Comparison of ENCODE assay signal across 9 cellular contexts in genomic region chr18:50836521-50836957, GRCh38. TPM values are rescaled to one million over a fixed set of nuclear protein-coding genes. Genes with fewer than 3 reads are reported as not detected.
DNase-seq lines count a peak whose midpoint lies in the region; ATAC-seq and TF ChIP-seq lines count a peak whose summit lies in the region.
"Had no signal": no experiment of that assay in that cellular context is flagged by ENCODE, and none has a peak within 500 bp of the region (broad histone marks: within the 10 kb centered on the region; RNA-seq: fewer than 3 reads in every experiment).

No MANE protein-coding gene starts in this region.

- no peak overlapping the region for H2BK5ac ChIP-seq in IMR-90 (ENCODE audit: low read depth, low read length, poor library complexity, severe bottlenecking)

- H2BK15ac ChIP-seq in IMR-90 (ENCODE audit: low read depth, low read length): no peak overlapping the region

- H3K9me3 ChIP-seq in IMR-90 (ENCODE audit: control insufficient read depth, insufficient read depth, low read length) (no peaks in the 10 kb centered on the region), RWPE2 (ENCODE audit: severe bottlenecking) (no peaks in the 10 kb centered on the region), esophagus squamous epithelium (no peaks in the 10 kb centered on the region)

- no peak overlapping the region for H4K91ac ChIP-seq in IMR-90 (ENCODE audit: insufficient read depth, low read depth, low read length)

- H3K4me1 ChIP-seq in IMR-90 (ENCODE audit: control insufficient read depth, insufficient read depth, low read length) (no peaks in the 10 kb centered on the region), RWPE2 (ENCODE audit: insufficient read depth, poor library complexity, severe bottlenecking) (peaks cover 18% of the 10 kb centered on the region), esophagus squamous epithelium (peaks cover 0 to 7% (median 7%) of the 10 kb centered on the region in 3 donors)

- no peaks in the 10 kb centered on the region for H4K20me1 ChIP-seq in IMR-90 (ENCODE audit: insufficient read depth, low read length)

- intact Hi-C loops in Calu3 (cut with micrococcal nuclease; ENCODE audit: unreplicated experiment) (loop anchor here (1.0 to 2.0 kb wide), 2 partner anchors 16 to 34 kb away; no protein-coding TSS in a partner anchor), IMR-90 (cut with micrococcal nuclease) (no loop called here), esophagus squamous epithelium (cut with DNase I) (no loop called here)

- H2AK5ac ChIP-seq in IMR-90 (ENCODE audit: low read depth, low read length): no peak overlapping the region

- no peak for TF ChIP-seq RAD21 in IMR-90 (IDR thresholded peaks at IDR 0.05; ENCODE audit: low read length)

- TF ChIP-seq CTCF in Calu3 (IDR thresholded peaks at IDR 0.05; ENCODE audit: unreplicated experiment) (no peak), IMR-90 (conservative IDR thresholded peaks at IDR 0.05; ENCODE audit: low read depth, low read length) (no peak), RWPE2 (IDR thresholded peaks at IDR 0.05; ENCODE audit: poor library complexity, severe bottlenecking) (no peak), esophagus squamous epithelium (IDR thresholded peaks at IDR 0.05) (no peak)

- no peak overlapping the region for H4K5ac ChIP-seq in IMR-90 (ENCODE audit: low read depth, low read length)

- BruUV-seq in Calu3 (replicated peaks; lab: Mats Ljungman, UMichigan) (no TSS peak), IMR-90 (replicated peaks; lab: Mats Ljungman, UMichigan) (no TSS peak)

- no peak overlapping the region for H3K4me3 Mint-ChIP-seq in Calu3 (ENCODE audit: low read depth, unreplicated experiment)

- DNase-seq in Calu3: peak; percentile 51
- DNase-seq in IMR-90: peak; percentile 35
- DNase-seq in RWPE2 (ENCODE audit: low spot score): no peak
- peak; percentile 86 for DNase-seq in kidney glomerular epithelial cell (lab: John Stamatoyannopoulos, UW)
- DNase-seq in OCI-M2 (lab: John Stamatoyannopoulos, UW; ENCODE audit: unreplicated experiment): no peak
- DNase-seq in esophagus squamous epithelium (lab: John Stamatoyannopoulos, UW): no peak
- DNase-seq in NCI-H1092 (lab: John Stamatoyannopoulos, UW): no peak
- DNase-seq in activated naive CD4-positive, alpha-beta T cell treated with anti-CD3 and anti-CD28 coated beads, Interleukin-2, amount 50 U/mL, for 72 hours (ENCODE audit: low spot score in 2 of 2): no peak

- POLR2A ChIA-PET in IMR-90 (lab: Charles Lee; ENCODE audit: unreplicated experiment): interaction anchor here (0.6 kb wide), 1 partner anchor 17 kb away, joined by 4 read pairs; no protein-coding TSS in a partner anchor

- peaks cover 42% of the 10 kb centered on the region for H3K4me1 Mint-ChIP-seq in Calu3 (ENCODE audit: low read depth, unreplicated experiment)

- CTCF ChIA-PET in Calu3 (lab: Charles Lee) (interaction anchor here (0.5 to 1.0 kb wide), 9 partner anchors 10 to 1417 kb away, joined by 3 to 7 read pairs (median 4); partner anchors contain the start of gene SMAD4), IMR-90 (lab: Yijun Ruan, JAX) (interaction anchor here (0.7 kb wide), 2 partner anchors 107 to 297 kb away, joined by 3 read pairs; no protein-coding TSS in a partner anchor)

- no peak overlapping the region for H2BK20ac ChIP-seq in IMR-90 (ENCODE audit: low read depth, low read length)

- H3K27ac Mint-ChIP-seq in Calu3 (ENCODE audit: unreplicated experiment): peak overlapping the region; percentile 87
- H3K27ac Mint-ChIP-seq in activated naive CD4-positive, alpha-beta T cell treated with anti-CD3 and anti-CD28 coated beads, Interleukin-2, amount 50 U/mL, for 72 hours: no peak overlapping the region
- H3K27ac Mint-ChIP-seq: IgD-negative memory B cell had no signal

- H2AK9ac ChIP-seq in IMR-90 (replicated peaks; ENCODE audit: low read depth, low read length, poor library complexity): no peak overlapping the region

- H3K4me2 ChIP-seq in IMR-90 (ENCODE audit: low read depth, low read length): no peak overlapping the region

- no peak overlapping the region for H2AFZ ChIP-seq in IMR-90 (replicated peaks; ENCODE audit: low read length, poor library complexity)

- no peak overlapping the region for H3K4ac ChIP-seq in IMR-90 (ENCODE audit: low read depth, low read length)

- no peak overlapping the region for H3K23ac ChIP-seq in IMR-90 (ENCODE audit: low read depth, low read length)

- ATAC-seq in IMR-90 (ENCODE audit: low read depth): no peak
- ATAC-seq in RWPE2 (ENCODE audit: low read depth): peak; percentile 91
- no peak for ATAC-seq in activated naive CD4-positive, alpha-beta T cell treated with anti-CD3 and anti-CD28 coated beads, Interleukin-2, amount 50 U/mL, for 72 hours

- no peak overlapping the region for H3K27ac ChIP-seq in IMR-90 (ENCODE audit: insufficient read depth, low read length)
- H3K27ac ChIP-seq in RWPE2 (ENCODE audit: poor library complexity, severe bottlenecking): peak overlapping the region; percentile 40
- H3K27ac ChIP-seq in esophagus squamous epithelium: no peak overlapping the region

- no peaks in the 10 kb centered on the region for H3K79me1 ChIP-seq in IMR-90 (ENCODE audit: low read depth in 1 of 2, low read length in 2 of 2)

- no peak overlapping the region for H3K4me3 ChIP-seq in IMR-90 (ENCODE audit: insufficient read depth, low read depth, low read length)
- H3K4me3 ChIP-seq in RWPE2 (ENCODE audit: severe bottlenecking): no peak overlapping the region
- no peak overlapping the region for H3K4me3 ChIP-seq in esophagus squamous epithelium

- dilution Hi-C loops in IMR-90 (cut with HindIII; ENCODE audit: low sequenced_read_pairs, unreplicated experiment): no loop called here

- H3K14ac ChIP-seq in IMR-90 (replicated peaks; ENCODE audit: low read depth, low read length): no peak overlapping the region

- H3K9ac ChIP-seq in IMR-90 (ENCODE audit: low read depth, low read length): no peak overlapping the region

- H4K8ac ChIP-seq in IMR-90 (ENCODE audit: low read depth in 2 of 2, low read length in 2 of 2): no peak overlapping the region

- no peak overlapping the region for H2BK120ac ChIP-seq in IMR-90 (ENCODE audit: low read depth, low read length)

- no peaks in the 10 kb centered on the region for H3K27me3 Mint-ChIP-seq in Calu3 (ENCODE audit: unreplicated experiment)

- no peak overlapping the region for H3K18ac ChIP-seq in IMR-90 (ENCODE audit: low read depth, low read length)

- no CpG with 5 or more reads among the region's 2 CpGs for WGBS in IMR-90 (ENCODE audit: extremely low coverage in 2 of 2, insufficient read length in 1 of 2), 2 experiments
- 29 to 53% methylated on average over 2 of the region's 2 CpGs for WGBS in esophagus squamous epithelium, 2 donors

- no peaks in the 10 kb centered on the region for H3K36me3 Mint-ChIP-seq in Calu3 (ENCODE audit: insufficient read depth, unreplicated experiment)
- no peaks in the 10 kb centered on the region for H3K36me3 Mint-ChIP-seq in activated naive CD4-positive, alpha-beta T cell treated with anti-CD3 and anti-CD28 coated beads, Interleukin-2, amount 50 U/mL, for 72 hours
- H3K36me3 Mint-ChIP-seq: IgD-negative memory B cell had no signal

- TF ChIP-seq POLR2A in IMR-90 (IDR thresholded peaks at IDR 0.05; ENCODE audit: low read depth, low read length) (no peak), esophagus squamous epithelium (IDR thresholded peaks at IDR 0.05) (no peak)

- H3K9me1 ChIP-seq in IMR-90 (ENCODE audit: insufficient read depth, low read length): no peaks in the 10 kb centered on the region

- no peaks in the 10 kb centered on the region for H3K9me3 Mint-ChIP-seq in Calu3 (ENCODE audit: low read depth, unreplicated experiment)
- no peaks in the 10 kb centered on the region for H3K9me3 Mint-ChIP-seq in activated naive CD4-positive, alpha-beta T cell treated with anti-CD3 and anti-CD28 coated beads, Interleukin-2, amount 50 U/mL, for 72 hours
- H3K9me3 Mint-ChIP-seq: IgD-negative memory B cell had no signal

- no peak overlapping the region for H3K56ac ChIP-seq in IMR-90 (ENCODE audit: extremely low read depth, insufficient read depth, low read length)

- in situ Hi-C loops in IMR-90 (cut with MboI; ENCODE audit: low sequenced_read_pairs): no loop called here

- peaks cover 4% of the 10 kb centered on the region for H3K27me3 ChIP-seq in IMR-90 (ENCODE audit: control insufficient read depth, insufficient read depth, low read length)
- no peaks in the 10 kb centered on the region for H3K27me3 ChIP-seq in RWPE2 (ENCODE audit: insufficient read depth, poor library complexity, severe bottlenecking)
- H3K27me3 ChIP-seq in esophagus squamous epithelium: peaks cover 0 to 11% (median 0%) of the 10 kb centered on the region in 4 donors

- H3K36me3 ChIP-seq in IMR-90 (ENCODE audit: control insufficient read depth, insufficient read depth, low read length) (no peaks in the 10 kb centered on the region), RWPE2 (ENCODE audit: low read depth) (no peaks in the 10 kb centered on the region), esophagus squamous epithelium (no peaks in the 10 kb centered on the region)

TF ChIP-seq in IMR-90, 13 proteins besides CTCF, POLR2A, EP300 and RAD21 (continues in another document):
- TF ChIP-seq CHD1 (IDR thresholded peaks at IDR 0.05; ENCODE audit: low read depth, low read length) (no peak), MAFK (IDR thresholded peaks at IDR 0.05; ENCODE audit: low read depth, low read length) (no peak), CEBPB (IDR thresholded peaks at IDR 0.05; ENCODE audit: low read depth, low read length) (no peak)
- TF ChIP-seq, protein P1, sequence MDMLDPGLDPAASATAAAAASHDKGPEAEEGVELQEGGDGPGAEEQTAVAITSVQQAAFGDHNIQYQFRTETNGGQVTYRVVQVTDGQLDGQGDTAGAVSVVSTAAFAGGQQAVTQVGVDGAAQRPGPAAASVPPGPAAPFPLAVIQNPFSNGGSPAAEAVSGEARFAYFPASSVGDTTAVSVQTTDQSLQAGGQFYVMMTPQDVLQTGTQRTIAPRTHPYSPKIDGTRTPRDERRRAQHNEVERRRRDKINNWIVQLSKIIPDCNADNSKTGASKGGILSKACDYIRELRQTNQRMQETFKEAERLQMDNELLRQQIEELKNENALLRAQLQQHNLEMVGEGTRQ (IDR thresholded peaks at IDR 0.05; ENCODE audit: low read depth, low read length): peak; percentile 54; the same call in 1 of the 2 replicates

RNA-seq across cellular contexts. Expression of gene MRO, which starts 16.7 kb away (rescaled TPM):
- total RNA-seq in Calu3 (2022) (not detected in 2 replicates), IMR-90 (2012; rRNA removed) (not detected in 2 replicates), esophagus squamous epithelium (1 to 10 TPM in 1 of 4 donors, under 1 TPM in 3; 0.13 to 1.7 (median 0.83) TPM)
- not detected in 2 replicates for polyA plus RNA-seq in IMR-90 (2012; rRNA removed)
- not detected in 2 replicates for polyA plus RNA-seq in IMR-90 (2012; cell fraction: cytosol; rRNA removed)
- not detected in 2 replicates for polyA plus RNA-seq in IMR-90 (2012; cell fraction: nucleus; rRNA removed; ENCODE audit: low replicate concordance)
- total RNA-seq in activated naive CD4-positive, alpha-beta T cell treated with anti-CD3 and anti-CD28 coated beads, Interleukin-2, amount 50 U/mL, for 72 hours: not detected
- polyA plus RNA-seq: IgD-negative memory B cell had no signal

RNA-seq across cellular contexts. Expression of gene ME2, which starts 42.4 kb away (rescaled TPM):
- total RNA-seq in Calu3 (2022) (45.6 and 46.1 TPM in 2 replicates), IMR-90 (2012; rRNA removed) (32.6 and 50.0 TPM in 2 replicates), esophagus squamous epithelium (10 to 100 TPM; 18.5 to 32.2 (median 25.5) TPM)
- 25.4 and 29.7 TPM in 2 replicates for polyA plus RNA-seq in IMR-90 (2012; rRNA removed)
- 6.2 and 12.6 TPM in 2 replicates for polyA plus RNA-seq in IMR-90 (2012; cell fraction: cytosol; rRNA removed)
- 2.9 and 22.9 TPM in 2 replicates for polyA plus RNA-seq in IMR-90 (2012; cell fraction: nucleus; rRNA removed; ENCODE audit: low replicate concordance)
- 100 to 1,000 TPM; 117 to 143 TPM for total RNA-seq in activated naive CD4-positive, alpha-beta T cell treated with anti-CD3 and anti-CD28 coated beads, Interleukin-2, amount 50 U/mL, for 72 hours

Comparison
In these comparisons a context has a peak if more than half of its experiments do, and no peak if none do; other contexts are left out.
1. DNase-seq: peak in Calu3 (single experiment), IMR-90 (single experiment) and kidney glomerular epithelial cell (single experiment); none in RWPE2 (single experiment), OCI-M2 (single experiment), esophagus squamous epithelium (single experiment), NCI-H1092 (single experiment) and activated naive CD4-positive, alpha-beta T cell treated with anti-CD3 and anti-CD28 coated beads, Interleukin-2, amount 50 U/mL, for 72 hours (0 of 2).